Comparison of ENCODE assay signal across 8 cellular contexts in genomic region chr6:122730775-122731386, GRCh38. TPM values are rescaled to one million over a fixed set of nuclear protein-coding genes. Genes with fewer than 3 reads are reported as not detected.
DNase-seq lines count a peak whose midpoint lies in the region; ATAC-seq and TF ChIP-seq lines count a peak whose summit lies in the region.

No MANE protein-coding gene starts in this region.

- H2BK5ac ChIP-seq in neuronal stem cell (ENCODE audit: low read length) = no peak overlapping the region

- H3K9ac ChIP-seq in neuronal stem cell (ENCODE audit: low read depth, low read length, poor library complexity) = no peak overlapping the region

- H2AFZ ChIP-seq in OCI-LY7 (ENCODE audit: low read length) (no peak overlapping the region), neuronal stem cell (ENCODE audit: low read length) (no peak overlapping the region)

- intact Hi-C loops in OCI-LY7 (cut with micrococcal nuclease; ENCODE audit: unreplicated experiment) = loop anchor here (1.0 to 2.0 kb wide), 2 partner anchors 108 to 584 kb away; no protein-coding TSS in a partner anchor

- H3K27ac Mint-ChIP-seq in endothelial cell (ENCODE audit: unreplicated experiment) = no peak overlapping the region

- ATAC-seq in HG03432 (IDR thresholded peaks at IDR 0.05; ENCODE audit: unreplicated experiment) = peak; percentile 57

- no peak overlapping the region for H2BK15ac ChIP-seq in neuronal stem cell (ENCODE audit: low read length)

- no peak overlapping the region for H4K91ac ChIP-seq in neuronal stem cell (ENCODE audit: low read depth, low read length, poor library complexity)

- H2BK12ac ChIP-seq in neuronal stem cell (ENCODE audit: low read length) = no peak overlapping the region

- H3K36me3 Mint-ChIP-seq in endothelial cell (ENCODE audit: low read depth, unreplicated experiment) = no peaks in the 10 kb centered on the region

- H3K18ac ChIP-seq in neuronal stem cell (ENCODE audit: low read length) = no peak overlapping the region

- H2AK5ac ChIP-seq in neuronal stem cell (ENCODE audit: low read depth, low read length) = no peak overlapping the region

- H3K27me3 ChIP-seq in BJ (ENCODE audit: control insufficient read depth, insufficient read depth, low read length) = no peaks in the 10 kb centered on the region
- no peaks in the 10 kb centered on the region for H3K27me3 ChIP-seq in neuronal stem cell (ENCODE audit: control insufficient read depth in 3 of 3, insufficient read depth in 3 of 3, low read depth in 1 of 3, low read length in 3 of 3)

- no peak overlapping the region for H3K4me3 Mint-ChIP-seq in endothelial cell (ENCODE audit: unreplicated experiment)

- no CpG with 5 or more reads among the region's 4 CpGs for WGBS in neuronal stem cell (ENCODE audit: extremely low coverage in 2 of 2, insufficient read length in 2 of 2, insufficient replicate concordance in 1 of 2), 2 donors

- POLR2A ChIA-PET in BJ (lab: Charles Lee) (no interaction called here), OCI-LY7 (lab: Charles Lee) (no interaction called here)

- no peak overlapping the region for H2BK120ac ChIP-seq in neuronal stem cell (ENCODE audit: low read depth, low read length)

- in situ Hi-C loops in GM13977 (cut with MboI; ENCODE audit: low pct_unique_long_range_greater_than_20kb, low sequenced_read_pairs, unreplicated experiment) = no loop called here

- H3K4ac ChIP-seq in neuronal stem cell (ENCODE audit: low read length) = no peak overlapping the region

- peak; percentile 78 for TF ChIP-seq CTCF in BJ (IDR thresholded peaks at IDR 0.05; ENCODE audit: insufficient read depth, low read depth, low read length)
- TF ChIP-seq CTCF in GM13977 (IDR thresholded peaks at IDR 0.05; ENCODE audit: extremely low read depth, insufficient read depth, missing control alignments) = peak; percentile 64
- TF ChIP-seq CTCF in OCI-LY7 (conservative IDR thresholded peaks at IDR 0.05; ENCODE audit: low read length) = peak; percentile 89
- peak; percentile 82 for TF ChIP-seq CTCF in endothelial cell (IDR thresholded peaks at IDR 0.05; ENCODE audit: unreplicated experiment)

- H3K23ac ChIP-seq in neuronal stem cell (ENCODE audit: low read depth, low read length, poor library complexity) = no peak overlapping the region

- no peaks in the 10 kb centered on the region for H3K79me2 ChIP-seq in OCI-LY7 (ENCODE audit: insufficient read depth, low read depth, low read length)

- H3K27ac ChIP-seq in OCI-LY7 (ENCODE audit: low read depth, low read length, poor library complexity, severe bottlenecking) = no peak overlapping the region
- no peak overlapping the region for H3K27ac ChIP-seq in neuronal stem cell (replicated peaks; ENCODE audit: low read length)

- no peaks in the 10 kb centered on the region for H3K9me3 ChIP-seq in OCI-LY7 (ENCODE audit: low read length)
- no peaks in the 10 kb centered on the region for H3K9me3 ChIP-seq in neuronal stem cell (replicated peaks in 1 of 2; ENCODE audit: control insufficient read depth in 2 of 2, insufficient read depth in 1 of 2, low read depth in 1 of 2, low read length in 2 of 2)

- H3K27me3 Mint-ChIP-seq in endothelial cell (ENCODE audit: unreplicated experiment) = no peaks in the 10 kb centered on the region

- H3K4me3 ChIP-seq in BJ (ENCODE audit: low read depth, low read length) (no peak overlapping the region), OCI-LY7 (ENCODE audit: low read depth, low read length, poor library complexity, severe bottlenecking) (no peak overlapping the region), neuronal stem cell (ENCODE audit: low read length in 2 of 2) (no peak overlapping the region)

- H3K4me2 ChIP-seq in OCI-LY7 (ENCODE audit: low read length) (no peak overlapping the region), neuronal stem cell (ENCODE audit: insufficient read depth, low read length, poor library complexity, severe bottlenecking) (no peak overlapping the region)

- H3K9me3 Mint-ChIP-seq in endothelial cell (ENCODE audit: unreplicated experiment) = no peaks in the 10 kb centered on the region

- H3K4me1 ChIP-seq in OCI-LY7 (ENCODE audit: insufficient read depth, low read length, poor library complexity, severe bottlenecking) (no peaks in the 10 kb centered on the region), neuronal stem cell (ENCODE audit: control insufficient read depth in 2 of 2, insufficient read depth in 1 of 2, low read depth in 1 of 2, low read length in 2 of 2) (peaks cover 3 to 7% of the 10 kb centered on the region in 2 donors)

- H4K20me1 ChIP-seq in OCI-LY7 (ENCODE audit: insufficient read depth, low read length) = no peaks in the 10 kb centered on the region

- no peaks in the 10 kb centered on the region for H3K79me1 ChIP-seq in neuronal stem cell (ENCODE audit: low read depth, low read length)

- CTCF ChIA-PET in BJ (lab: Yijun Ruan, JAX) (interaction anchor here (0.7 to 8.0 kb wide), 16 partner anchors 9 to 614 kb away, joined by 3 to 119 read pairs (median 4); partner anchors contain the start of gene SMPDL3A), OCI-LY7 (lab: Charles Lee; ENCODE audit: unreplicated experiment) (no interaction called here)

- no TSS peak for BruUV-seq in OCI-LY7 (replicated peaks; lab: Mats Ljungman, UMichigan)

- H4K8ac ChIP-seq in neuronal stem cell (ENCODE audit: low read depth, low read length) = no peak overlapping the region

- H3K36me3 ChIP-seq in BJ (ENCODE audit: control insufficient read depth, insufficient read depth, low read length) (no peaks in the 10 kb centered on the region), OCI-LY7 (ENCODE audit: insufficient read depth, low read length) (no peaks in the 10 kb centered on the region), neuronal stem cell (replicated peaks in 1 of 2; ENCODE audit: control insufficient read depth in 2 of 2, insufficient read depth in 2 of 2, low read length in 2 of 2) (no peaks in the 10 kb centered on the region)

- peak; percentile 1 for DNase-seq in BJ (ENCODE audit: low read depth)
- no peak for DNase-seq in GM13977 (ENCODE audit: low spot score)
- peak; percentile 18 for DNase-seq in OCI-LY7 (ENCODE audit: low spot score)
- peak; percentile 22 for DNase-seq in endothelial cell (ENCODE audit: low spot score)
- DNase-seq in neuronal stem cell (ENCODE audit: low spot score) = peak; percentile 31
- no peak for DNase-seq in GM19238 (ENCODE audit: insufficient read length, low spot score)
- DNase-seq in stimulated activated CD4-positive, alpha-beta T cell treated with anti-CD3 and anti-CD28 coated beads, Interleukin-1b, Interleukin-23, amount 100 ng/mL, for 48 hours = no peak

- H3K9me2 ChIP-seq in OCI-LY7 (ENCODE audit: insufficient read depth, low read length) = no peaks in the 10 kb centered on the region

- H3K14ac ChIP-seq in neuronal stem cell (ENCODE audit: low read length) = no peak overlapping the region

- peaks cover 31% of the 10 kb centered on the region for H3K4me1 Mint-ChIP-seq in endothelial cell (ENCODE audit: unreplicated experiment)

RNA-seq across cellular contexts. Expression of gene FABP7, which starts 48.6 kb away (rescaled TPM):
- not detected in 2 replicates for polyA plus RNA-seq in BJ (2011; rRNA removed)
- polyA minus RNA-seq in BJ (2011; rRNA and poly(A)+ RNA removed) = not detected in 2 replicates
- not detected in 2 replicates for total RNA-seq in OCI-LY7 (2014; rRNA removed; shearing (Covaris generic))
- total RNA-seq in OCI-LY7 (2022) = not detected in 2 replicates
- 3.6 TPM for total RNA-seq in endothelial cell (ENCODE audit: unreplicated experiment)
- 373 TPM for polyA plus RNA-seq in neuronal stem cell (2013, experiment 1 of 2)
- polyA plus RNA-seq in neuronal stem cell (2013, experiment 2 of 2) = 373 TPM

RNA-seq across cellular contexts. Expression of gene SMPDL3A, which starts 58.2 kb away (rescaled TPM):
- 6.4 and 10.4 TPM in 2 replicates for polyA plus RNA-seq in BJ (2011; rRNA removed)
- 1.7 and 2.5 TPM in 2 replicates for polyA minus RNA-seq in BJ (2011; rRNA and poly(A)+ RNA removed)
- total RNA-seq in OCI-LY7 (2014; rRNA removed; shearing (Covaris generic)) = not detected in 2 replicates
- total RNA-seq in OCI-LY7 (2022) (not detected in 2 replicates), endothelial cell (ENCODE audit: unreplicated experiment) (10.3 TPM)
- 2.0 TPM for polyA plus RNA-seq in neuronal stem cell (2013, experiment 1 of 2)
- 2.1 TPM for polyA plus RNA-seq in neuronal stem cell (2013, experiment 2 of 2)

Comparison
In these comparisons a context has a peak if more than half of its experiments do, and no peak if none do; other contexts are left out.
1. DNase-seq: peak in BJ (single experiment), OCI-LY7 (single experiment), endothelial cell (single experiment) and neuronal stem cell (single experiment); none in GM13977 (single experiment), GM19238 (single experiment) and stimulated activated CD4-positive, alpha-beta T cell treated with anti-CD3 and anti-CD28 coated beads, Interleukin-1b, Interleukin-23, amount 100 ng/mL, for 48 hours (single experiment).
2. RNA of gene SMPDL3A, which starts 58.2 kb away (total RNA-seq): 10.3 TPM in endothelial cell (single experiment); not detected in OCI-LY7; every median in the first group is over 10 times any median in the second.
3. Peak in every context shown above with its lines, with median percentiles within 50 percentile points of each other: CTCF ChIP-seq.